ENCODE assay signal across 12 cellular contexts in the genomic region with DNA sequence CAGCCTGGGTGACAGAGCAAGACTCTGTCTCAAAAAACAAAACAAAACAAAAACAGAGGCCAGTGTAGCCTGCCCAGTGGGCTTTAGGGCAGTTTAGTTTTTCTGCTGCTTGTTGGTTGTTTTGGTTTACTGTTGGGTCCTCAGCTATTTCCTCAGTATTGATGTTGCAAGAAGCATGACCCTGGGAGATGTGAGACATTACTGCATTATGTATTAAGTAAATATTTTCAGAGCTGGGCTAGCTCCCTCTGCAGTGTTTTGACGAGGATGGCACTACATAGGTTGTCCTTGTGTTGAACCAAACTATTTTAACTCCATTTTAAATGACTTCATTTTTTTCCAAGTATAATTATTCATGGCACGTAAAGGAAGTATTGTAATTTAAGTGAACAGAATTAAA. TPM values are rescaled to one million over a fixed set of nuclear protein-coding genes. Genes with fewer than 3 reads are reported as not detected.
DNase-seq lines count a peak whose midpoint lies in the region; ATAC-seq and TF ChIP-seq lines count a peak whose summit lies in the region.
"Had no signal": no experiment of that assay in that cellular context is flagged by ENCODE, and none has a peak within 500 bp of the region (broad histone marks: within the 10 kb centered on the region; RNA-seq: fewer than 3 reads in every experiment).

No MANE protein-coding gene starts in this region.

- H3K4me1 Mint-ChIP-seq in CD8-positive, alpha-beta memory T cell = peaks cover 55 to 74% (median 70%) of the 10 kb centered on the region in 3 donors
- H3K4me1 Mint-ChIP-seq in activated T-helper 2 cell treated with anti-CD3 and anti-CD28 coated beads, Interferon-gamma antibody, Interleukin-2, Interleukin-4, amounts not matched to agents 10 μg/mL and 5 μg/mL and 100 μg/mL, durations not matched to agents 14 hours and 24 hours and 36 hours (ENCODE audit: low read depth) = peaks cover 30% of the 10 kb centered on the region

- H3K27me3 Mint-ChIP-seq in CD8-positive, alpha-beta memory T cell = peaks cover 0 to 3% of the 10 kb centered on the region in 2 donors
- H3K27me3 Mint-ChIP-seq in activated T-helper 2 cell treated with anti-CD3 and anti-CD28 coated beads, Interferon-gamma antibody, Interleukin-2, Interleukin-4, amounts not matched to agents 10 μg/mL and 5 μg/mL and 100 μg/mL, durations not matched to agents 14 hours and 24 hours and 36 hours (ENCODE audit: low read depth) = no peaks in the 10 kb centered on the region

- TF ChIP-seq CTCF in epithelial cell of proximal tubule (conservative IDR thresholded peaks at IDR 0.05; ENCODE audit: low read depth, low read length) (peak; percentile 9), OCI-LY7 (conservative IDR thresholded peaks at IDR 0.05; ENCODE audit: low read length) (no peak)

- peaks cover 28% of the 10 kb centered on the region for H3K4me1 ChIP-seq in CD8-positive, alpha-beta memory T cell (ENCODE audit: insufficient read depth, low read length)
- peaks cover 21% of the 10 kb centered on the region for H3K4me1 ChIP-seq in OCI-LY7 (ENCODE audit: insufficient read depth, low read length, poor library complexity, severe bottlenecking)

- H3K4me3 Mint-ChIP-seq in CD8-positive, alpha-beta memory T cell = no peak overlapping the region
- H3K4me3 Mint-ChIP-seq in activated T-helper 2 cell treated with anti-CD3 and anti-CD28 coated beads, Interferon-gamma antibody, Interleukin-2, Interleukin-4, amounts not matched to agents 10 μg/mL and 5 μg/mL and 100 μg/mL, durations not matched to agents 14 hours and 24 hours and 36 hours (ENCODE audit: low read depth) = no peak overlapping the region

- peaks cover 87% of the 10 kb centered on the region for H3K79me2 ChIP-seq in OCI-LY7 (ENCODE audit: insufficient read depth, low read depth, low read length)

- no peak overlapping the region for H3K4me2 ChIP-seq in OCI-LY7 (ENCODE audit: low read length)

- no peak for ATAC-seq in HG03045 (IDR thresholded peaks at IDR 0.05; ENCODE audit: unreplicated experiment)

- H3K27ac ChIP-seq in CD8-positive, alpha-beta memory T cell (ENCODE audit: low read depth, low read length) = no peak overlapping the region
- no peak overlapping the region for H3K27ac ChIP-seq in OCI-LY7 (ENCODE audit: low read depth, low read length, poor library complexity, severe bottlenecking)

- H4K20me1 ChIP-seq in OCI-LY7 (ENCODE audit: insufficient read depth, low read length) = peaks cover 12% of the 10 kb centered on the region; the same call in 1 of the 2 replicates

- H3K36me3 ChIP-seq in CD8-positive, alpha-beta memory T cell (ENCODE audit: insufficient read depth, low read length) = peaks cover 4% of the 10 kb centered on the region
- peaks cover 9% of the 10 kb centered on the region for H3K36me3 ChIP-seq in OCI-LY7 (ENCODE audit: insufficient read depth, low read length)
- H3K36me3 ChIP-seq: ovary had no signal

- peak overlapping the region in 6 of 8 donors; percentile 4 to 69 (median 16) for H3K27ac Mint-ChIP-seq in CD8-positive, alpha-beta memory T cell
- no peak overlapping the region for H3K27ac Mint-ChIP-seq in activated T-helper 2 cell treated with anti-CD3 and anti-CD28 coated beads, Interferon-gamma antibody, Interleukin-2, Interleukin-4, amounts not matched to agents 10 μg/mL and 5 μg/mL and 100 μg/mL, durations not matched to agents 14 hours and 24 hours and 36 hours

- BruUV-seq in OCI-LY7 (replicated peaks; lab: Mats Ljungman, UMichigan) = no TSS peak

- H3K36me3 Mint-ChIP-seq in CD8-positive, alpha-beta memory T cell = peaks cover 9 to 22% (median 12%) of the 10 kb centered on the region in 3 donors
- peaks cover 21% of the 10 kb centered on the region for H3K36me3 Mint-ChIP-seq in activated T-helper 2 cell treated with anti-CD3 and anti-CD28 coated beads, Interferon-gamma antibody, Interleukin-2, Interleukin-4, amounts not matched to agents 10 μg/mL and 5 μg/mL and 100 μg/mL, durations not matched to agents 14 hours and 24 hours and 36 hours (ENCODE audit: low read depth)

- POLR2A ChIA-PET in CD8-positive, alpha-beta memory T cell (lab: Charles Lee) = interaction anchor here (0.6 to 0.7 kb wide), 2 partner anchors 64 to 76 kb away, joined by 3 to 6 read pairs; no protein-coding TSS in a partner anchor
- POLR2A ChIA-PET in OCI-LY7 (lab: Charles Lee) = interaction anchor here (0.6 to 1.8 kb wide), 6 partner anchors 28 to 503 kb away, joined by 3 to 7 read pairs (median 4); a partner anchor contains a TSS

- no peaks in the 10 kb centered on the region for H3K9me3 ChIP-seq in CD8-positive, alpha-beta memory T cell (ENCODE audit: low read length)
- H3K9me3 ChIP-seq in OCI-LY7 (ENCODE audit: low read length) = no peaks in the 10 kb centered on the region
- H3K9me3 ChIP-seq: ovary had no signal

- intact Hi-C loops in activated T-helper 2 cell treated with anti-CD3 and anti-CD28 coated beads, Interferon-gamma antibody, Interleukin-2, Interleukin-4, amounts not matched to agents 10 μg/mL and 5 μg/mL and 100 μg/mL, durations not matched to agents 14 hours and 24 hours and 36 hours (cut with micrococcal nuclease) = loop anchor here (10.0 kb wide), 1 partner anchor 579 kb away; a partner anchor contains a TSS
- intact Hi-C loops in OCI-LY7 (cut with micrococcal nuclease; ENCODE audit: unreplicated experiment) = loop anchor here (10.0 kb wide), 2 partner anchors 299 to 889 kb away; a partner anchor contains a TSS

- H3K9me2 ChIP-seq in OCI-LY7 (ENCODE audit: insufficient read depth, low read length) = no peaks in the 10 kb centered on the region

- H3K27me3 ChIP-seq in CD8-positive, alpha-beta memory T cell (ENCODE audit: insufficient read depth, low read length, poor library complexity, severe bottlenecking) = no peaks in the 10 kb centered on the region
- H3K27me3 ChIP-seq: ovary had no signal

- no peaks in the 10 kb centered on the region for H3K9me3 Mint-ChIP-seq in CD8-positive, alpha-beta memory T cell
- H3K9me3 Mint-ChIP-seq in activated T-helper 2 cell treated with anti-CD3 and anti-CD28 coated beads, Interferon-gamma antibody, Interleukin-2, Interleukin-4, amounts not matched to agents 10 μg/mL and 5 μg/mL and 100 μg/mL, durations not matched to agents 14 hours and 24 hours and 36 hours = peaks cover 4% of the 10 kb centered on the region

- no peak overlapping the region for H3K4me3 ChIP-seq in CD8-positive, alpha-beta memory T cell (ENCODE audit: low read length)
- H3K4me3 ChIP-seq in epithelial cell of proximal tubule (ENCODE audit: low read depth, low read length) (no peak overlapping the region), OCI-LY7 (ENCODE audit: low read depth, low read length, poor library complexity, severe bottlenecking) (no peak overlapping the region)
- H3K4me3 ChIP-seq: ovary had no signal

- H2AFZ ChIP-seq in OCI-LY7 (ENCODE audit: low read length) = no peak overlapping the region

- CTCF ChIA-PET in CD8-positive, alpha-beta memory T cell (lab: Charles Lee) = no interaction called here
- CTCF ChIA-PET in OCI-LY7 (lab: Charles Lee; ENCODE audit: unreplicated experiment) = no interaction called here

- DNase-seq in CD8-positive, alpha-beta memory T cell = no peak
- DNase-seq in NOMO-1 treated with DMSO at 0.1 percent for 48 hours (lab: John Stamatoyannopoulos, UW; ENCODE audit: unreplicated experiment) = peak; percentile 77
- DNase-seq in epithelial cell of proximal tubule (ENCODE audit: low read depth) = no peak
- DNase-seq in renal cortical epithelial cell (ENCODE audit: low read depth) = peak; percentile 54
- DNase-seq in activated T-helper 2 cell treated with anti-CD3 and anti-CD28 coated beads, Interferon-gamma antibody, Interleukin-2, Interleukin-4, amounts not matched to agents 10 μg/mL and 5 μg/mL and 100 μg/mL, durations not matched to agents 14 hours and 24 hours and 36 hours (ENCODE audit: low spot score) = no peak
- DNase-seq in kidney glomerular epithelial cell (lab: John Stamatoyannopoulos, UW) = no peak
- DNase-seq in OCI-LY7 (ENCODE audit: low spot score) = no peak
- DNase-seq: activated naive CD4-positive, alpha-beta T cell treated with anti-CD3 and anti-CD28 coated beads, Interleukin-2, amount 50 U/mL, for 16 hours; NCI-H2029 treated with DMSO at 0.1 percent for 48 hours; T-helper 9 cell had no signal

RNA-seq across cellular contexts. Expression of a gene that starts 4.8 kb away (rescaled TPM):
- total RNA-seq in CD8-positive, alpha-beta memory T cell = 10 to 100 TPM; 34.9 to 40.3 TPM
- polyA plus RNA-seq in CD8-positive, alpha-beta memory T cell = 49.2 TPM
- total RNA-seq in epithelial cell of proximal tubule (12.2 and 19.6 TPM in 2 replicates), renal cortical epithelial cell (30.9 and 83.9 TPM in 2 replicates), OCI-LY7 (2022) (38.1 and 43.0 TPM in 2 replicates)
- total RNA-seq in activated T-helper 2 cell treated with anti-CD3 and anti-CD28 coated beads, Interferon-gamma antibody, Interleukin-2, Interleukin-4, amounts not matched to agents 10 μg/mL and 5 μg/mL and 100 μg/mL, durations not matched to agents 14 hours and 24 hours and 36 hours = 36.2 and 38.3 TPM in 2 replicates
- 32.6 and 48.7 TPM in 2 replicates for total RNA-seq in OCI-LY7 (2014; rRNA removed; shearing (Covaris generic))

Comparison
In these comparisons a context has a peak if more than half of its experiments do, and no peak if none do; other contexts are left out.
1. DNase-seq: peak in NOMO-1 treated with DMSO at 0.1 percent for 48 hours (single experiment) and renal cortical epithelial cell (single experiment); none in CD8-positive, alpha-beta memory T cell (0 of 5), epithelial cell of proximal tubule (single experiment), activated T-helper 2 cell treated with anti-CD3 and anti-CD28 coated beads, Interferon-gamma antibody, Interleukin-2, Interleukin-4, amounts not matched to agents 10 μg/mL and 5 μg/mL and 100 μg/mL, durations not matched to agents 14 hours and 24 hours and 36 hours (single experiment), kidney glomerular epithelial cell (single experiment) and OCI-LY7 (single experiment).